ENCODE assay signal across 12 cellular contexts in genomic region chr9:68933434-68934318, GRCh38.
DNase-seq lines count a peak whose midpoint lies in the region; ATAC-seq lines count a peak whose summit lies in the region.
"Had no signal": no experiment of that assay in that cellular context is flagged by ENCODE, and none has a peak within 500 bp of the region (broad histone marks: within the 10 kb centered on the region; RNA-seq: fewer than 3 reads in every experiment).

No MANE protein-coding gene starts in this region.

- no peaks in the 10 kb centered on the region for H3K9me3 Mint-ChIP-seq in activated T-cell treated with anti-CD3 and anti-CD28 coated beads, Interleukin-2, amount 50 U/mL, for 72 hours
- no peaks in the 10 kb centered on the region for H3K9me3 Mint-ChIP-seq in activated T-cell treated with anti-CD3 and anti-CD28 coated beads, Interleukin-2, amount 50 U/mL, for 24 hours
- H3K9me3 Mint-ChIP-seq in stimulated activated memory B cell treated with anti-CD40 and anti-IgM and Interleukin-4, amounts not matched to agents 10 μg/mL and 1 μg/mL and 100 μg/mL, for 72 hours = no peaks in the 10 kb centered on the region

- DNase-seq in activated T-cell treated with anti-CD3 and anti-CD28 coated beads, Interleukin-2, amount 50 U/mL, for 72 hours = no peak
- no peak for DNase-seq in activated T-cell treated with anti-CD3 and anti-CD28 coated beads, Interleukin-2, amount 50 U/mL, for 24 hours
- DNase-seq in NCI-H526 (lab: John Stamatoyannopoulos, UW) (no peak), epidermal melanocyte (ENCODE audit: insufficient read length, low spot score) (no peak)
- DNase-seq in activated CD4-positive, CD25-positive, alpha-beta regulatory T cell (lab: John Stamatoyannopoulos, UW) = no peak
- DNase-seq: activated CD4-positive, alpha-beta T cell treated with anti-CD3 and anti-CD28 coated beads, Interleukin-2, amount 50 U/mL, for 4 hours; amniotic stem cell; NCI-H2029; upper lobe of right lung had no signal

- H3K4me1 Mint-ChIP-seq in activated T-cell treated with anti-CD3 and anti-CD28 coated beads, Interleukin-2, amount 50 U/mL, for 72 hours (ENCODE audit: low read depth) = peaks cover 33% of the 10 kb centered on the region
- H3K4me1 Mint-ChIP-seq in activated T-cell treated with anti-CD3 and anti-CD28 coated beads, Interleukin-2, amount 50 U/mL, for 24 hours (ENCODE audit: low read depth) = peaks cover 17% of the 10 kb centered on the region
- peaks cover 30% of the 10 kb centered on the region for H3K4me1 Mint-ChIP-seq in stimulated activated memory B cell treated with anti-CD40 and anti-IgM and Interleukin-4, amounts not matched to agents 10 μg/mL and 1 μg/mL and 100 μg/mL, for 72 hours

- ATAC-seq in activated T-cell treated with anti-CD3 and anti-CD28 coated beads, Interleukin-2, amount 50 U/mL, for 72 hours (replicated peaks in 1 of 2) = no peak
- ATAC-seq in HG02610 (IDR thresholded peaks at IDR 0.05; ENCODE audit: unreplicated experiment) (peak; percentile 91), HG03439 (IDR thresholded peaks at IDR 0.05; ENCODE audit: unreplicated experiment) (peak; percentile 98)
- peak; percentile 68 for ATAC-seq in stimulated activated memory B cell treated with anti-CD40 and anti-IgM and Interleukin-4, amounts not matched to agents 10 μg/mL and 1 μg/mL and 100 μg/mL, for 72 hours
- ATAC-seq: upper lobe of right lung had no signal

- peaks cover 0 to 4% of the 10 kb centered on the region in 2 donors for H3K36me3 Mint-ChIP-seq in activated T-cell treated with anti-CD3 and anti-CD28 coated beads, Interleukin-2, amount 50 U/mL, for 72 hours (ENCODE audit: insufficient read depth in 2 of 2)
- no peaks in the 10 kb centered on the region for H3K36me3 Mint-ChIP-seq in activated T-cell treated with anti-CD3 and anti-CD28 coated beads, Interleukin-2, amount 50 U/mL, for 24 hours (ENCODE audit: low read depth)
- H3K36me3 Mint-ChIP-seq in stimulated activated memory B cell treated with anti-CD40 and anti-IgM and Interleukin-4, amounts not matched to agents 10 μg/mL and 1 μg/mL and 100 μg/mL, for 72 hours = peaks cover 81% of the 10 kb centered on the region

- H3K4me3 Mint-ChIP-seq in activated T-cell treated with anti-CD3 and anti-CD28 coated beads, Interleukin-2, amount 50 U/mL, for 72 hours = peak overlapping the region; percentile 41 to 46
- H3K4me3 Mint-ChIP-seq in activated T-cell treated with anti-CD3 and anti-CD28 coated beads, Interleukin-2, amount 50 U/mL, for 24 hours = no peak overlapping the region
- no peak overlapping the region for H3K4me3 Mint-ChIP-seq in stimulated activated memory B cell treated with anti-CD40 and anti-IgM and Interleukin-4, amounts not matched to agents 10 μg/mL and 1 μg/mL and 100 μg/mL, for 72 hours

- H3K27me3 Mint-ChIP-seq in activated T-cell treated with anti-CD3 and anti-CD28 coated beads, Interleukin-2, amount 50 U/mL, for 72 hours (ENCODE audit: low read depth) = peaks cover 70% of the 10 kb centered on the region
- H3K27me3 Mint-ChIP-seq in activated T-cell treated with anti-CD3 and anti-CD28 coated beads, Interleukin-2, amount 50 U/mL, for 24 hours = peaks cover 34% of the 10 kb centered on the region
- H3K27me3 Mint-ChIP-seq in stimulated activated memory B cell treated with anti-CD40 and anti-IgM and Interleukin-4, amounts not matched to agents 10 μg/mL and 1 μg/mL and 100 μg/mL, for 72 hours = no peaks in the 10 kb centered on the region

- no peak overlapping the region for H3K27ac Mint-ChIP-seq in activated T-cell treated with anti-CD3 and anti-CD28 coated beads, Interleukin-2, amount 50 U/mL, for 72 hours
- H3K27ac Mint-ChIP-seq in activated T-cell treated with anti-CD3 and anti-CD28 coated beads, Interleukin-2, amount 50 U/mL, for 24 hours = no peak overlapping the region
- peak overlapping the region; percentile 55 for H3K27ac Mint-ChIP-seq in stimulated activated memory B cell treated with anti-CD40 and anti-IgM and Interleukin-4, amounts not matched to agents 10 μg/mL and 1 μg/mL and 100 μg/mL, for 72 hours

Comparison
In these comparisons a context has a peak if more than half of its experiments do, and no peak if none do; other contexts are left out.
1. H3K4me3 Mint-ChIP-seq: peak in activated T-cell treated with anti-CD3 and anti-CD28 coated beads, Interleukin-2, amount 50 U/mL, for 72 hours (2 of 2); none in activated T-cell treated with anti-CD3 and anti-CD28 coated beads, Interleukin-2, amount 50 U/mL, for 24 hours (single experiment) and stimulated activated memory B cell treated with anti-CD40 and anti-IgM and Interleukin-4, amounts not matched to agents 10 μg/mL and 1 μg/mL and 100 μg/mL, for 72 hours (single experiment).
2. ATAC-seq: peak in HG02610 (single experiment), HG03439 (single experiment) and stimulated activated memory B cell treated with anti-CD40 and anti-IgM and Interleukin-4, amounts not matched to agents 10 μg/mL and 1 μg/mL and 100 μg/mL, for 72 hours (single experiment); none in activated T-cell treated with anti-CD3 and anti-CD28 coated beads, Interleukin-2, amount 50 U/mL, for 72 hours (0 of 2).